In genomic region chr5:89951876-89952275, GRCh38 we compare ENCODE assay signal across 23 cellular contexts.
"Had no signal": no experiment of that assay in that cellular context is flagged by ENCODE, and none has a peak within 500 bp of the region (broad histone marks: within the 10 kb centered on the region; RNA-seq: fewer than 3 reads in every experiment).

No MANE protein-coding gene starts in this region.

- H3K4me1 ChIP-seq: stomach, suprapubic skin, testis, tibial nerve, transverse colon, upper lobe of left lung, upper lobe of right lung, uterus, vagina had no signal

- H3K27me3 ChIP-seq: stomach, suprapubic skin, testis, tibial artery, tibial nerve, transverse colon, upper lobe of left lung, upper lobe of right lung, uterus, vagina had no signal

- H3K9me3 ChIP-seq: stomach, suprapubic skin, testis, thoracic aorta, tibial artery, tibial nerve, transverse colon, upper lobe of left lung, upper lobe of right lung, uterus, vagina had no signal

- H3K27ac ChIP-seq: stomach, suprapubic skin, testis, thoracic aorta, tibial artery, tibial nerve, transverse colon, upper lobe of left lung, upper lobe of right lung, uterus, vagina had no signal

- H3K4me3 ChIP-seq: stomach, suprapubic skin, testis, thoracic aorta, tibial artery, tibial nerve, transverse colon, upper lobe of left lung, upper lobe of right lung, uterus, vagina had no signal

- DNase-seq: stimulated activated CD4-positive, alpha-beta T cell treated with anti-CD3 and anti-CD28 coated beads, Interleukin-2, amount 100 ng/mL, for 48 hours; stimulated activated CD4-positive, alpha-beta T cell treated with anti-CD3 and anti-CD28 coated beads, Interleukin-4, amount 100 ng/mL, for 1 hour; stimulated activated CD4-positive, alpha-beta T cell treated with anti-CD3 and anti-CD28 coated beads, Interleukin-4, amount 100 ng/mL, for 24 hours; stimulated activated CD4-positive, alpha-beta T cell treated with anti-CD3 and anti-CD28 coated beads, Interleukin-4, amount 100 ng/mL, for 4 hours; stimulated activated CD8-positive, alpha-beta memory T cell treated with anti-CD3 and anti-CD28 coated beads, Interleukin-4, amount 100 ng/mL, for 48 hours; stimulated activated naive B cell treated with anti-CD40 and anti-IgM and Interleukin-4, amounts not matched to agents 10 μg/mL and 1 μg/mL and 100 μg/mL, for 72 hours; stimulated activated naive CD4-positive, alpha-beta T cell; stimulated activated naive CD4-positive, alpha-beta T cell treated with Interleukin-2 at 50 U/mL for 16 hours; stimulated activated naive CD8-positive, alpha-beta T cell treated with anti-CD3 and anti-CD28 coated beads, Interleukin-15, amount 100 ng/mL, for 72 hours; stimulated activated naive CD8-positive, alpha-beta T cell treated with anti-CD3 and anti-CD28 coated beads, Interleukin-15, Interleukin-2, amounts not matched to agents 100 U/mL and 50 U/mL, for 24 hours; stomach; substantia nigra; testis; tibial artery; transverse colon; trophoblast cell; upper lobe of left lung; upper lobe of right lung; uterus had no signal

- H3K36me3 ChIP-seq: stomach, suprapubic skin, thoracic aorta, tibial artery, tibial nerve, transverse colon, upper lobe of left lung, upper lobe of right lung, uterus, vagina had no signal
